In the genomic region with DNA sequence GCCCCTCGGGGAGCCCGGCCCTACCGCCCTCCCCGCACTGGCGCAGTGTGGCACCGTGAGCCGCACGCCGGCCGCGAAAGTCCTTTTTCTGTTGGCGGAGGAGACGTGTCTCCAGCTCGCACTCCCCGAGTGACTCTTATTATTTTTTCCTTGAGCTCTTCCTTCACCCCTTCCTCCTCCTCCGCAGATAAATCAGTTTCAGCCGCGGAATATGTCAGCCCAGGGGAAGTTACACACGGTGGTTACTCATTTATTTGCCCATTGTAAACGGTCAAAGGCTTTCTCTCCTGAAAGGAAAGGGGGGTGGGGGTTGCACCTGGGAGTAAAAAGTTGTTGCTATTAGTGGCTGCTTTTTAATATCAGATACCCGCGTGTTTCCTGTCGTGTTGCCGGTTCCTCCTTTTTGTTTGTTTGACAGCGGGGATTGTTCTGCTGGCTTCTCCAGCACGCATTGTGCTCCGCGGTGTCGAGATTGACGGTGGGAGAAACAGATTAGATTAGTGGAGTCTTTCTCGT, we compare ENCODE assay signal across 8 cellular contexts. TPM values are rescaled to one million over a fixed set of nuclear protein-coding genes. Genes with fewer than 3 reads are reported as not detected.
DNase-seq lines count a peak whose midpoint lies in the region; ATAC-seq and TF ChIP-seq lines count a peak whose summit lies in the region.

No MANE protein-coding gene starts in this region.

- H2BK120ac ChIP-seq in trophoblast cell (ENCODE audit: insufficient read depth, low read length, poor library complexity): peak overlapping the region; percentile 89

- H3K9ac ChIP-seq in trophoblast cell (ENCODE audit: low read length): peak overlapping the region; percentile 74

- H3K27me3 ChIP-seq in foreskin keratinocyte (no peaks in the 10 kb centered on the region), trophoblast cell (ENCODE audit: insufficient read depth, low read length) (no peaks in the 10 kb centered on the region)

- H3K27ac ChIP-seq in foreskin keratinocyte: peak overlapping the region; percentile 56
- H3K27ac ChIP-seq in trophoblast cell (ENCODE audit: low read depth, low read length): peak overlapping the region; percentile 87

- peaks cover 46% of the 10 kb centered on the region for H3K27me3 Mint-ChIP-seq in activated CD8-positive, alpha-beta T cell treated with anti-CD3 and anti-CD28 coated beads for 36 hours

- peak overlapping the region; percentile 67 for H3K4me2 ChIP-seq in trophoblast cell (ENCODE audit: low read length)

- no peaks in the 10 kb centered on the region for H3K9me3 Mint-ChIP-seq in activated CD8-positive, alpha-beta T cell treated with anti-CD3 and anti-CD28 coated beads for 36 hours

- POLR2A ChIA-PET in activated CD8-positive, alpha-beta T cell treated with anti-CD3 and anti-CD28 coated beads for 36 hours (lab: Charles Lee): interaction anchor here (1.5 to 2.2 kb wide), 2 partner anchors 12 to 116 kb away, joined by 3 to 5 read pairs; no protein-coding TSS in a partner anchor

- H2AFZ ChIP-seq in trophoblast cell (ENCODE audit: insufficient read depth, low read length, poor library complexity): no peak overlapping the region

- H3K36me3 ChIP-seq in trophoblast cell (ENCODE audit: control insufficient read depth in 1 of 2, insufficient read depth in 2 of 2, low read length in 2 of 2): no peaks in the 10 kb centered on the region

- DNase-seq in AML-193 (lab: John Stamatoyannopoulos, UW): peak; percentile 25 to 28
- peak; percentile 62 for DNase-seq in activated CD8-positive, alpha-beta T cell treated with anti-CD3 and anti-CD28 coated beads for 36 hours
- DNase-seq in foreskin keratinocyte: no peak
- DNase-seq in trophoblast cell: peak in 1 of 2 donors; percentile 47
- no peak for DNase-seq in inferior parietal cortex (ENCODE audit: extremely low spot score)
- DNase-seq in NCI-H2081 treated with DMSO at 0.1 percent for 48 hours (lab: John Stamatoyannopoulos, UW): no peak

- no peak overlapping the region for H3K23ac ChIP-seq in trophoblast cell (ENCODE audit: low read length)

- TF ChIP-seq POLR2A in GM18951 (IDR thresholded peaks at IDR 0.05; ENCODE audit: extremely low read depth, insufficient read depth, insufficient read length): peak; percentile 28

- H3K4me1 ChIP-seq in foreskin keratinocyte (peaks cover 36% of the 10 kb centered on the region), trophoblast cell (ENCODE audit: control insufficient read depth in 1 of 2, insufficient read depth in 2 of 2, low read length in 2 of 2) (peaks cover 2 to 10% of the 10 kb centered on the region in 2 experiments)

- in situ Hi-C loops in GM18951 (cut with MboI; ENCODE audit: low sequenced_read_pairs, unreplicated experiment): loop anchor here (10.0 kb wide), 1 partner anchor 382 kb away; no protein-coding TSS in a partner anchor

- CTCF ChIA-PET in activated CD8-positive, alpha-beta T cell treated with anti-CD3 and anti-CD28 coated beads for 36 hours (lab: Charles Lee): no interaction called here

- H3K14ac ChIP-seq in trophoblast cell (ENCODE audit: low read length): peak overlapping the region; percentile 56

- H3K36me3 Mint-ChIP-seq in activated CD8-positive, alpha-beta T cell treated with anti-CD3 and anti-CD28 coated beads for 36 hours (ENCODE audit: low read depth): no peaks in the 10 kb centered on the region

- no peak overlapping the region for H2AK5ac ChIP-seq in trophoblast cell (ENCODE audit: low read length)

- TF ChIP-seq CTCF in activated CD8-positive, alpha-beta T cell treated with anti-CD3 and anti-CD28 coated beads for 36 hours (IDR thresholded peaks at IDR 0.05): no peak
- TF ChIP-seq CTCF in foreskin keratinocyte (conservative IDR thresholded peaks at IDR 0.05): no peak

- H2BK12ac ChIP-seq in trophoblast cell (ENCODE audit: low read length): no peak overlapping the region

- peaks cover 22% of the 10 kb centered on the region for H3K79me1 ChIP-seq in trophoblast cell (ENCODE audit: low read length)

- peak overlapping the region; percentile 78 for H3K4ac ChIP-seq in trophoblast cell (ENCODE audit: low read depth, low read length)

- ATAC-seq in HG03432 (IDR thresholded peaks at IDR 0.05; ENCODE audit: unreplicated experiment): peak; percentile 24
- peak; percentile 25 for ATAC-seq in activated CD8-positive, alpha-beta T cell treated with anti-CD3 and anti-CD28 coated beads for 36 hours
- ATAC-seq in foreskin keratinocyte: no peak

- no peaks in the 10 kb centered on the region for H3K9me3 ChIP-seq in trophoblast cell (ENCODE audit: insufficient read depth, low read depth, low read length)

- peak overlapping the region; percentile 94 for H2BK5ac ChIP-seq in trophoblast cell (ENCODE audit: low read depth, low read length, poor library complexity)

- no peak overlapping the region for H4K12ac ChIP-seq in trophoblast cell (ENCODE audit: low read depth, low read length)

- H3K4me3 ChIP-seq in trophoblast cell (ENCODE audit: low read depth, low read length): peak overlapping the region; percentile 89

- intact Hi-C loops in activated CD8-positive, alpha-beta T cell treated with anti-CD3 and anti-CD28 coated beads for 36 hours (cut with micrococcal nuclease): loop anchor here (10.0 kb wide), 2 partner anchors 382 to 428 kb away; no protein-coding TSS in a partner anchor

- H4K91ac ChIP-seq in trophoblast cell (ENCODE audit: low read depth, low read length): peak overlapping the region; percentile 82

- no CpG with 5 or more reads among the region's 31 CpGs for whole genome bisulfite sequencing in trophoblast cell (ENCODE audit: extremely low coverage, insufficient coverage, insufficient read length)

- peak overlapping the region; percentile 97 for H3K4me3 Mint-ChIP-seq in activated CD8-positive, alpha-beta T cell treated with anti-CD3 and anti-CD28 coated beads for 36 hours

- H3K18ac ChIP-seq in trophoblast cell (ENCODE audit: low read length): peak overlapping the region; percentile 81

- H3K27ac Mint-ChIP-seq in activated CD8-positive, alpha-beta T cell treated with anti-CD3 and anti-CD28 coated beads for 36 hours: peak overlapping the region; percentile 84

- no peak overlapping the region for H4K8ac ChIP-seq in trophoblast cell (ENCODE audit: low read depth, low read length)

- H3K4me1 Mint-ChIP-seq in activated CD8-positive, alpha-beta T cell treated with anti-CD3 and anti-CD28 coated beads for 36 hours (ENCODE audit: low read depth): peaks cover 30% of the 10 kb centered on the region

- peaks cover 31% of the 10 kb centered on the region for H3K79me2 ChIP-seq in trophoblast cell (ENCODE audit: control insufficient read depth, insufficient read depth, low read length, poor library complexity)

RNA-seq across cellular contexts. Expression of a gene that starts 1.5 kb away (rescaled TPM):
- total RNA-seq in activated CD8-positive, alpha-beta T cell treated with anti-CD3 and anti-CD28 coated beads for 36 hours: 10 to 100 TPM; 14.4 to 15.9 TPM
- 76.8 and 99.4 TPM in 2 replicates for total RNA-seq in foreskin keratinocyte
- 11.7 and 19.3 TPM in 2 replicates for polyA plus RNA-seq in foreskin keratinocyte
- 49.0 and 54.7 TPM in 2 replicates for polyA plus RNA-seq in trophoblast cell (2013)

Comparison
In these comparisons a context has a peak if more than half of its experiments do, and no peak if none do; other contexts are left out.
1. DNase-seq: peak in AML-193 (2 of 2) and activated CD8-positive, alpha-beta T cell treated with anti-CD3 and anti-CD28 coated beads for 36 hours (single experiment); none in foreskin keratinocyte (0 of 2), inferior parietal cortex (single experiment) and NCI-H2081 treated with DMSO at 0.1 percent for 48 hours (single experiment).